Comparison of ENCODE assay signal across 10 cellular contexts in genomic region chr12:71045781-71046180, GRCh38.
DNase-seq lines count a peak whose midpoint lies in the region; ATAC-seq and TF ChIP-seq lines count a peak whose summit lies in the region.
"Had no signal": no experiment of that assay in that cellular context is flagged by ENCODE, and none has a peak within 500 bp of the region (broad histone marks: within the 10 kb centered on the region; RNA-seq: fewer than 3 reads in every experiment).

No MANE protein-coding gene starts in this region.

- POLR2A ChIA-PET in activated CD4-positive, alpha-beta memory T cell treated with anti-CD3 and anti-CD28 coated beads, Interleukin-2, amount 10 ng/mL, durations not matched to agents 7 days and 5 days (lab: Charles Lee) = no interaction called here

- CTCF ChIA-PET in activated CD4-positive, alpha-beta memory T cell treated with anti-CD3 and anti-CD28 coated beads, Interleukin-2, amount 10 ng/mL, durations not matched to agents 7 days and 5 days (lab: Charles Lee) = no interaction called here

- H3K27me3 ChIP-seq in prostate gland (replicated peaks; ENCODE audit: insufficient read depth) = no peaks in the 10 kb centered on the region

- no peak for TF ChIP-seq CTCF in omental fat pad (IDR thresholded peaks at IDR 0.05)
- no peak for TF ChIP-seq CTCF in prostate gland (IDR thresholded peaks at IDR 0.05)

- H3K36me3 Mint-ChIP-seq in activated CD4-positive, alpha-beta memory T cell treated with anti-CD3 and anti-CD28 coated beads, Interleukin-2, amount 10 ng/mL, durations not matched to agents 7 days and 5 days (ENCODE audit: low read depth) = no peaks in the 10 kb centered on the region
- H3K36me3 Mint-ChIP-seq: naive B cell had no signal

- H3K27me3 Mint-ChIP-seq in activated CD4-positive, alpha-beta memory T cell treated with anti-CD3 and anti-CD28 coated beads, Interleukin-2, amount 10 ng/mL, durations not matched to agents 7 days and 5 days = no peaks in the 10 kb centered on the region

- no peak overlapping the region for H3K4me3 ChIP-seq in prostate gland

- intact Hi-C loops in prostate gland (cut with DNase I) = no loop called here

- peak; percentile 31 for ATAC-seq in omental fat pad (ENCODE audit: low FRiP score)

- no peaks in the 10 kb centered on the region for H3K36me3 ChIP-seq in prostate gland

- H3K27ac ChIP-seq in prostate gland = no peak overlapping the region
- H3K27ac ChIP-seq: RWPE1 had no signal

- DNase-seq in GM04503 (ENCODE audit: low read depth) (peak; percentile 11), OCI-M1 (lab: John Stamatoyannopoulos, UW) (peak; percentile 48), fibroblast of gingiva (ENCODE audit: low read depth) (peak; percentile 91), omental fat pad (ENCODE audit: low spot score) (no peak), GDM1 (lab: John Stamatoyannopoulos, UW) (no peak), prostate gland (ENCODE audit: low spot score) (no peak)
- no peak for DNase-seq in activated CD4-positive, alpha-beta memory T cell treated with anti-CD3 and anti-CD28 coated beads, Interleukin-2, amount 10 ng/mL, durations not matched to agents 7 days and 5 days
- no peak for DNase-seq in activated CD8-positive, alpha-beta memory T cell treated with anti-CD3 and anti-CD28 coated beads for 24 hours
- DNase-seq: naive B cell had no signal

- no peak for TF ChIP-seq POLR2A in prostate gland (IDR thresholded peaks at IDR 0.05)

- H3K9me3 ChIP-seq in prostate gland = no peaks in the 10 kb centered on the region

- no peak overlapping the region for H3K4me3 Mint-ChIP-seq in activated CD4-positive, alpha-beta memory T cell treated with anti-CD3 and anti-CD28 coated beads, Interleukin-2, amount 10 ng/mL, durations not matched to agents 7 days and 5 days
- H3K4me3 Mint-ChIP-seq: naive B cell had no signal

- 33% methylated on average over 1 of the region's 1 CpG for WGBS in prostate gland

- no peaks in the 10 kb centered on the region for H3K4me1 Mint-ChIP-seq in activated CD4-positive, alpha-beta memory T cell treated with anti-CD3 and anti-CD28 coated beads, Interleukin-2, amount 10 ng/mL, durations not matched to agents 7 days and 5 days
- H3K4me1 Mint-ChIP-seq: naive B cell had no signal

- H3K27ac Mint-ChIP-seq in activated CD4-positive, alpha-beta memory T cell treated with anti-CD3 and anti-CD28 coated beads, Interleukin-2, amount 10 ng/mL, durations not matched to agents 7 days and 5 days = no peak overlapping the region
- H3K27ac Mint-ChIP-seq: naive B cell had no signal

- no peaks in the 10 kb centered on the region for H3K4me1 ChIP-seq in prostate gland (replicated peaks)

- peaks cover 4% of the 10 kb centered on the region for H3K9me3 Mint-ChIP-seq in activated CD4-positive, alpha-beta memory T cell treated with anti-CD3 and anti-CD28 coated beads, Interleukin-2, amount 10 ng/mL, durations not matched to agents 7 days and 5 days

Comparison
In these comparisons a context has a peak if more than half of its experiments do, and no peak if none do; other contexts are left out.
1. DNase-seq: peak in GM04503 (single experiment), OCI-M1 (single experiment) and fibroblast of gingiva (single experiment); none in omental fat pad (single experiment), GDM1 (single experiment), activated CD4-positive, alpha-beta memory T cell treated with anti-CD3 and anti-CD28 coated beads, Interleukin-2, amount 10 ng/mL, durations not matched to agents 7 days and 5 days (single experiment), prostate gland (single experiment) and activated CD8-positive, alpha-beta memory T cell treated with anti-CD3 and anti-CD28 coated beads for 24 hours (single experiment).